In the genomic region with DNA sequence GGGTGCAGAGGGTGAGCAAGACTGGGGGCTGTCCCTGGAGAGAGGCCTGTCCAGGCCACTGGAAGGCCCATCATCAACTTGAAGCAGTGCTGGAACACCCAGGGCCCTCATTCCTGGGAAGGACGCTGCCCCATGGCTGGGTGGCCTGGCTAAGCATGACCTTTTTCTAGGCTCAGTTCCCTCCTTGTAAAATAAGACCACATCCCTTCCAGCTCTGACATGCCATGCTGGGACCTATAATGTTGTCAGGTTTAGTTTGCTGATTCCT, we compare ENCODE assay signal across 1 cellular context.
TF ChIP-seq lines count a peak whose summit lies in the region.

No MANE protein-coding gene starts in this region.

TF ChIP-seq in HepG2, 621 proteins besides CTCF, POLR2A, EP300 and RAD21:
- TF ChIP-seq ZNF619 (CRISPR knock-in tag; IDR thresholded peaks at IDR 0.05) (0 out of 2 replicates have a peak, but pooled peaks have one; percentile 8), CHCHD3 (CRISPR knock-in tag; IDR thresholded peaks at IDR 0.05) (0 out of 2 replicates have a peak, but pooled peaks have one; percentile 40), FOXO1 (CRISPR knock-in tag; IDR thresholded peaks at IDR 0.05) (no peak), TMF1 (CRISPR knock-in tag; IDR thresholded peaks at IDR 0.05; ENCODE audit: low read depth) (no peak), SMAD3 (CRISPR knock-in tag; IDR thresholded peaks at IDR 0.05) (no peak), CCDC6 (CRISPR knock-in tag; IDR thresholded peaks at IDR 0.05) (0 out of 2 replicates have a peak, but pooled peaks have one; percentile 7)
- TF ChIP-seq, protein P1, sequence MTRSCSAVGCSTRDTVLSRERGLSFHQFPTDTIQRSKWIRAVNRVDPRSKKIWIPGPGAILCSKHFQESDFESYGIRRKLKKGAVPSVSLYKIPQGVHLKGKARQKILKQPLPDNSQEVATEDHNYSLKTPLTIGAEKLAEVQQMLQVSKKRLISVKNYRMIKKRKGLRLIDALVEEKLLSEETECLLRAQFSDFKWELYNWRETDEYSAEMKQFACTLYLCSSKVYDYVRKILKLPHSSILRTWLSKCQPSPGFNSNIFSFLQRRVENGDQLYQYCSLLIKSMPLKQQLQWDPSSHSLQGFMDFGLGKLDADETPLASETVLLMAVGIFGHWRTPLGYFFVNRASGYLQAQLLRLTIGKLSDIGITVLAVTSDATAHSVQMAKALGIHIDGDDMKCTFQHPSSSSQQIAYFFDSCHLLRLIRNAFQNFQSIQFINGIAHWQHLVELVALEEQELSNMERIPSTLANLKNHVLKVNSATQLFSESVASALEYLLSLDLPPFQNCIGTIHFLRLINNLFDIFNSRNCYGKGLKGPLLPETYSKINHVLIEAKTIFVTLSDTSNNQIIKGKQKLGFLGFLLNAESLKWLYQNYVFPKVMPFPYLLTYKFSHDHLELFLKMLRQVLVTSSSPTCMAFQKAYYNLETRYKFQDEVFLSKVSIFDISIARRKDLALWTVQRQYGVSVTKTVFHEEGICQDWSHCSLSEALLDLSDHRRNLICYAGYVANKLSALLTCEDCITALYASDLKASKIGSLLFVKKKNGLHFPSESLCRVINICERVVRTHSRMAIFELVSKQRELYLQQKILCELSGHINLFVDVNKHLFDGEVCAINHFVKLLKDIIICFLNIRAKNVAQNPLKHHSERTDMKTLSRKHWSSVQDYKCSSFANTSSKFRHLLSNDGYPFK (CRISPR knock-in tag; IDR thresholded peaks at IDR 0.05; ENCODE audit: borderline replicate concordance), result no peak
- TF ChIP-seq, protein P2, sequence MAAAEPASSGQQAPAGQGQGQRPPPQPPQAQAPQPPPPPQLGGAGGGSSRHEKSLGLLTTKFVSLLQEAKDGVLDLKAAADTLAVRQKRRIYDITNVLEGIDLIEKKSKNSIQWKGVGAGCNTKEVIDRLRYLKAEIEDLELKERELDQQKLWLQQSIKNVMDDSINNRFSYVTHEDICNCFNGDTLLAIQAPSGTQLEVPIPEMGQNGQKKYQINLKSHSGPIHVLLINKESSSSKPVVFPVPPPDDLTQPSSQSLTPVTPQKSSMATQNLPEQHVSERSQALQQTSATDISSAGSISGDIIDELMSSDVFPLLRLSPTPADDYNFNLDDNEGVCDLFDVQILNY (CRISPR knock-in tag; conservative IDR thresholded peaks at IDR 0.05), result no peak
